ENCODE assay signal across 9 cellular contexts in genomic region chr7:114085313-114085591, GRCh38.
DNase-seq lines count a peak whose midpoint lies in the region; ATAC-seq and TF ChIP-seq lines count a peak whose summit lies in the region.
"Had no signal": no experiment of that assay in that cellular context is flagged by ENCODE, and none has a peak within 500 bp of the region (broad histone marks: within the 10 kb centered on the region; RNA-seq: fewer than 3 reads in every experiment).

No MANE protein-coding gene starts in this region.

- no peak overlapping the region for H2BK120ac ChIP-seq in mesendoderm (ENCODE audit: low read depth, low read length)

- H3K4me1 Mint-ChIP-seq in CD8-positive, alpha-beta T cell (ENCODE audit: low read depth): peaks cover 35% of the 10 kb centered on the region

- no peak overlapping the region for H3K27ac Mint-ChIP-seq in CD8-positive, alpha-beta T cell

- no peak overlapping the region for H2BK15ac ChIP-seq in mesendoderm (replicated peaks; ENCODE audit: low read depth)

- H3K27me3 ChIP-seq in CD8-positive, alpha-beta T cell (ENCODE audit: insufficient read depth, low read length): peaks cover 30% of the 10 kb centered on the region
- H3K27me3 ChIP-seq in mesendoderm (ENCODE audit: insufficient read depth, low read length, poor library complexity) (peaks cover 28% of the 10 kb centered on the region), aorta (ENCODE audit: control insufficient read depth in 1 of 2, insufficient read depth in 2 of 2, low read length in 1 of 2) (no peaks in the 10 kb centered on the region)

- no peak for DNase-seq in CD8-positive, alpha-beta T cell
- no peak for DNase-seq in cardiac fibroblast (ENCODE audit: low read depth in 2 of 2)
- DNase-seq in mesendoderm: no peak
- DNase-seq in aorta: peak in 1 of 2 donors; percentile 80
- no peak for DNase-seq in activated CD4-positive, CD25-positive, alpha-beta regulatory T cell treated with anti-CD3 and anti-CD28 coated beads, Interleukin-2, amount 50 U/mL, for 72 hours
- DNase-seq in NCI-H345 treated with DMSO at 0.1 percent for 48 hours (lab: John Stamatoyannopoulos, UW; ENCODE audit: unreplicated experiment): no peak

- intact Hi-C loops in CD8-positive, alpha-beta T cell (cut with DNase I, micrococcal nuclease): no loop called here
- intact Hi-C loops in aorta (cut with DNase I): loop anchor here (5.0 to 10.0 kb wide), 7 partner anchors 130 to 1140 kb away; no protein-coding TSS in a partner anchor

- H3K9me3 Mint-ChIP-seq in CD8-positive, alpha-beta T cell: no peaks in the 10 kb centered on the region

- H4K8ac ChIP-seq in mesendoderm (ENCODE audit: low read depth, low read length): peak overlapping the region; percentile 42

- no peaks in the 10 kb centered on the region for H3K9me3 ChIP-seq in CD8-positive, alpha-beta T cell (ENCODE audit: low read length)
- no peaks in the 10 kb centered on the region for H3K9me3 ChIP-seq in aorta (ENCODE audit: control insufficient read depth, low read length)

- peak overlapping the region; percentile 76 for H3K4me3 Mint-ChIP-seq in CD8-positive, alpha-beta T cell

- no peak overlapping the region for H2BK5ac ChIP-seq in mesendoderm (ENCODE audit: low read length)

- no peak overlapping the region for H3K27ac ChIP-seq in CD8-positive, alpha-beta T cell (ENCODE audit: low read depth, low read length)
- H3K27ac ChIP-seq in mesendoderm (ENCODE audit: low read depth, low read length) (peak overlapping the region; percentile 71), aorta (ENCODE audit: low read depth in 1 of 2, low read length in 2 of 2) (peak overlapping the region; percentile 92 to 96)
- H3K27ac ChIP-seq: epithelial cell of prostate had no signal

- H3K23ac ChIP-seq in mesendoderm (ENCODE audit: low read length): no peak overlapping the region

- peak overlapping the region; percentile 98 for H3K4me2 ChIP-seq in mesendoderm (ENCODE audit: low read length)

- no peak overlapping the region for H4K5ac ChIP-seq in mesendoderm (ENCODE audit: low read length)

- H3K18ac ChIP-seq in mesendoderm (ENCODE audit: low read length): peak overlapping the region; percentile 69

- no peak overlapping the region for H3K4ac ChIP-seq in mesendoderm (ENCODE audit: low read depth, low read length)

- TF ChIP-seq CTCF in CD8-positive, alpha-beta T cell (IDR thresholded peaks at IDR 0.05): no peak
- no peak for TF ChIP-seq CTCF in cardiac fibroblast (IDR thresholded peaks at IDR 0.05; ENCODE audit: low read depth, low read length)

- no peaks in the 10 kb centered on the region for H3K36me3 ChIP-seq in CD8-positive, alpha-beta T cell (ENCODE audit: insufficient read depth, low read length)
- H3K36me3 ChIP-seq in mesendoderm (ENCODE audit: control insufficient read depth, insufficient read depth, low read length) (no peaks in the 10 kb centered on the region), aorta (ENCODE audit: control insufficient read depth in 1 of 2, insufficient read depth in 2 of 2, low read length in 1 of 2) (no peaks in the 10 kb centered on the region)

- H3K79me2 ChIP-seq in mesendoderm (ENCODE audit: control insufficient read depth, insufficient read depth, low read length): no peaks in the 10 kb centered on the region

- peak overlapping the region; percentile 79 for H3K9ac ChIP-seq in mesendoderm (ENCODE audit: low read length)

- no peaks in the 10 kb centered on the region for H3K79me1 ChIP-seq in mesendoderm (ENCODE audit: low read length)

- POLR2A ChIA-PET in CD8-positive, alpha-beta T cell (lab: Charles Lee): no interaction called here

- no peak overlapping the region for H2AK5ac ChIP-seq in mesendoderm (ENCODE audit: low read length)

- CTCF ChIA-PET in CD8-positive, alpha-beta T cell (lab: Charles Lee): no interaction called here

- peak overlapping the region; percentile 49 for H3K4me3 ChIP-seq in CD8-positive, alpha-beta T cell (ENCODE audit: low read depth, low read length)
- H3K4me3 ChIP-seq in cardiac fibroblast (replicated peaks in 1 of 2; ENCODE audit: low read depth in 2 of 2, low read length in 2 of 2) (peak overlapping the region; percentile 46 to 56), mesendoderm (ENCODE audit: low read length) (peak overlapping the region; percentile 60), aorta (ENCODE audit: low read length in 2 of 2) (peak overlapping the region; percentile 85 to 91)

- peak overlapping the region; percentile 91 for H3K56ac ChIP-seq in mesendoderm (ENCODE audit: low read length)

- peaks cover 67% of the 10 kb centered on the region for H3K27me3 Mint-ChIP-seq in CD8-positive, alpha-beta T cell (ENCODE audit: low read depth)

- H3K4me1 ChIP-seq in CD8-positive, alpha-beta T cell (ENCODE audit: insufficient read depth, low read length): peaks cover 34% of the 10 kb centered on the region
- H3K4me1 ChIP-seq in mesendoderm (ENCODE audit: control insufficient read depth, low read depth, low read length): peaks cover 2% of the 10 kb centered on the region
- no peaks in the 10 kb centered on the region for H3K4me1 ChIP-seq in aorta (ENCODE audit: control insufficient read depth in 1 of 2, insufficient read depth in 2 of 2, low read length in 2 of 2)

- no peak for ATAC-seq in CD8-positive, alpha-beta T cell
- ATAC-seq in HG02870 (IDR thresholded peaks at IDR 0.05; ENCODE audit: unreplicated experiment): peak; percentile 33
- peak; percentile 39 for ATAC-seq in aorta (ENCODE audit: low FRiP score)
- no peak for ATAC-seq in activated CD4-positive, CD25-positive, alpha-beta regulatory T cell treated with anti-CD3 and anti-CD28 coated beads, Interleukin-2, amount 50 U/mL, for 24 hours

- H3K36me3 Mint-ChIP-seq in CD8-positive, alpha-beta T cell: no peaks in the 10 kb centered on the region

- no CpG with 5 or more reads among the region's 18 CpGs for WGBS in mesendoderm (ENCODE audit: extremely low coverage, insufficient coverage, low lambda C conversion rate)
- 0 to 1% methylated on average over 18 of the region's 18 CpGs for WGBS in aorta, 2 donors

Comparison
In these comparisons a context has a peak if more than half of its experiments do, and no peak if none do; other contexts are left out.
1. ATAC-seq: peak in HG02870 (single experiment) and aorta (single experiment); none in CD8-positive, alpha-beta T cell (single experiment) and activated CD4-positive, CD25-positive, alpha-beta regulatory T cell treated with anti-CD3 and anti-CD28 coated beads, Interleukin-2, amount 50 U/mL, for 24 hours (0 of 2).
2. intact Hi-C loops: an anchor here in aorta (5.0 to 10.0 kb wide); none called in CD8-positive, alpha-beta T cell.
3. Peak in every context shown above with its lines, with median percentiles within 50 percentile points of each other: H3K4me3 ChIP-seq.